ENCODE assay signal across 14 cellular contexts in genomic region chr18:45836242-45837215, GRCh38. TPM values are rescaled to one million over a fixed set of nuclear protein-coding genes. Genes with fewer than 3 reads are reported as not detected.
DNase-seq lines count a peak whose midpoint lies in the region; ATAC-seq and TF ChIP-seq lines count a peak whose summit lies in the region.
"Had no signal": no experiment of that assay in that cellular context is flagged by ENCODE, and none has a peak within 500 bp of the region (broad histone marks: within the 10 kb centered on the region; RNA-seq: fewer than 3 reads in every experiment).

No MANE protein-coding gene starts in this region.

- peaks cover 1% of the 10 kb centered on the region for H3K9me3 Mint-ChIP-seq in endodermal cell
- no peaks in the 10 kb centered on the region for H3K9me3 Mint-ChIP-seq in natural killer cell treated with Interleukin-12 subunit alpha and Interleukin-12 subunit beta and Interleukin-15 and Interleukin-18, amount 100 ng/mL, for 72 hours

- peaks cover 58% of the 10 kb centered on the region for H3K27me3 ChIP-seq in endodermal cell (ENCODE audit: control insufficient read depth, insufficient read depth, low read length, poor library complexity, severe bottlenecking)

- ATAC-seq in natural killer cell treated with Interleukin-12 subunit alpha and Interleukin-12 subunit beta and Interleukin-15 and Interleukin-18, amount 100 ng/mL, for 72 hours, result no peak
- ATAC-seq in HG03175 (IDR thresholded peaks at IDR 0.05; ENCODE audit: unreplicated experiment) (no peak), HG02678 (IDR thresholded peaks at IDR 0.05; ENCODE audit: unreplicated experiment) (no peak)

- H3K36me3 Mint-ChIP-seq in endodermal cell (ENCODE audit: low read depth), result no peaks in the 10 kb centered on the region
- no peaks in the 10 kb centered on the region for H3K36me3 Mint-ChIP-seq in natural killer cell treated with Interleukin-12 subunit alpha and Interleukin-12 subunit beta and Interleukin-15 and Interleukin-18, amount 100 ng/mL, for 72 hours

- peaks cover 58% of the 10 kb centered on the region for H3K27me3 Mint-ChIP-seq in endodermal cell (ENCODE audit: insufficient read depth)
- peaks cover 19 to 27% of the 10 kb centered on the region in 2 donors for H3K27me3 Mint-ChIP-seq in natural killer cell treated with Interleukin-12 subunit alpha and Interleukin-12 subunit beta and Interleukin-15 and Interleukin-18, amount 100 ng/mL, for 72 hours

- H3K9ac ChIP-seq in endodermal cell (ENCODE audit: extremely low read depth, low read length, poor library complexity, severe bottlenecking), result no peak overlapping the region

- H3K4me3 ChIP-seq in endodermal cell (ENCODE audit: low read length), result no peak overlapping the region

- H3K4me3 Mint-ChIP-seq in endodermal cell, result peak overlapping the region; percentile 36
- H3K4me3 Mint-ChIP-seq in natural killer cell treated with Interleukin-12 subunit alpha and Interleukin-12 subunit beta and Interleukin-15 and Interleukin-18, amount 100 ng/mL, for 72 hours, result peak overlapping the region; percentile 74

- H3K27ac ChIP-seq in endodermal cell (ENCODE audit: low read depth, low read length), result no peak overlapping the region
- H3K27ac ChIP-seq: 22Rv1, neutrophil, skin epidermis, transverse colon had no signal

- H3K4me1 Mint-ChIP-seq in endodermal cell, result peaks cover 9% of the 10 kb centered on the region
- H3K4me1 Mint-ChIP-seq in natural killer cell treated with Interleukin-12 subunit alpha and Interleukin-12 subunit beta and Interleukin-15 and Interleukin-18, amount 100 ng/mL, for 72 hours (ENCODE audit: low read depth in 2 of 2), result peaks cover 18 to 20% of the 10 kb centered on the region in 2 donors

- DNase-seq in NCI-H1092 treated with DMSO at 0.1 percent for 48 hours (lab: John Stamatoyannopoulos, UW) (peak; percentile 21), NCI-H1092 (lab: John Stamatoyannopoulos, UW) (no peak), NCI-H146 treated with DMSO at 0.1 percent for 48 hours (lab: John Stamatoyannopoulos, UW; ENCODE audit: unreplicated experiment) (peak; percentile 54), endodermal cell (no peak), GM13977 (ENCODE audit: low spot score) (no peak)
- DNase-seq in natural killer cell treated with Interleukin-12 subunit alpha and Interleukin-12 subunit beta and Interleukin-15 and Interleukin-18, amount 100 ng/mL, for 72 hours (ENCODE audit: low spot score), result peak; percentile 20
- DNase-seq: NCI-H1694 treated with DMSO at 0.1 percent for 48 hours had no signal

- no peaks in the 10 kb centered on the region for H3K9me3 ChIP-seq in endodermal cell (ENCODE audit: control insufficient read depth, low read length)
- H3K9me3 ChIP-seq: neutrophil, transverse colon had no signal

- peaks cover 4% of the 10 kb centered on the region for H3K4me1 ChIP-seq in endodermal cell (ENCODE audit: control insufficient read depth, insufficient read depth, low read length)

- 66 to 69% methylated on average over 11 to 14 of the region's 14 CpGs for WGBS in endodermal cell (ENCODE audit: insufficient coverage in 1 of 2, insufficient read length in 1 of 2), 2 experiments

- no peaks in the 10 kb centered on the region for H3K36me3 ChIP-seq in endodermal cell (ENCODE audit: control insufficient read depth, insufficient read depth, low read length)
- H3K36me3 ChIP-seq: neutrophil, transverse colon had no signal

- TF ChIP-seq CTCF in endodermal cell (conservative IDR thresholded peaks at IDR 0.05) (no peak), GM13977 (IDR thresholded peaks at IDR 0.05; ENCODE audit: extremely low read depth, insufficient read depth, missing control alignments) (no peak)

- H3K27ac Mint-ChIP-seq in endodermal cell, result no peak overlapping the region
- peak overlapping the region in 1 of 2 donors; percentile 56 for H3K27ac Mint-ChIP-seq in natural killer cell treated with Interleukin-12 subunit alpha and Interleukin-12 subunit beta and Interleukin-15 and Interleukin-18, amount 100 ng/mL, for 72 hours

- in situ Hi-C loops in GM13977 (cut with MboI; ENCODE audit: low pct_unique_long_range_greater_than_20kb, low sequenced_read_pairs, unreplicated experiment), result no loop called here

RNA-seq across cellular contexts. Expression of gene SIGLEC15, which starts 11.1 kb away (rescaled TPM):
- total RNA-seq in endodermal cell, result not detected
- polyA plus RNA-seq in endodermal cell (2013, experiment 1 of 2), result not detected
- not detected for polyA plus RNA-seq in endodermal cell (2013, experiment 2 of 2)
- not detected for total RNA-seq in natural killer cell treated with Interleukin-12 subunit alpha and Interleukin-12 subunit beta and Interleukin-15 and Interleukin-18, amount 100 ng/mL, for 72 hours
- total RNA-seq: OCI-LY7, transverse colon had no signal

Comparison
In these comparisons a context has a peak if more than half of its experiments do, and no peak if none do; other contexts are left out.
1. DNase-seq: peak in NCI-H1092 treated with DMSO at 0.1 percent for 48 hours (single experiment), NCI-H146 treated with DMSO at 0.1 percent for 48 hours (single experiment) and natural killer cell treated with Interleukin-12 subunit alpha and Interleukin-12 subunit beta and Interleukin-15 and Interleukin-18, amount 100 ng/mL, for 72 hours (single experiment); none in NCI-H1092 (single experiment), endodermal cell (single experiment) and GM13977 (single experiment).